In genomic region chr12:126547905-126548304, GRCh38 we compare ENCODE assay signal across 1 cellular context.
TF ChIP-seq lines count a peak whose summit lies in the region.

No MANE protein-coding gene starts in this region.

TF ChIP-seq in SK-N-SH, 30 proteins besides CTCF, POLR2A, EP300 and RAD21 (continued from another document):
- no peak for TF ChIP-seq USF1 (IDR thresholded peaks at IDR 0.05; ENCODE audit: borderline replicate concordance, low read depth)
